In genomic region chr5:73647721-73648120, GRCh38 we compare ENCODE assay signal across 3 cellular contexts.
TF ChIP-seq lines count a peak whose summit lies in the region.

No MANE protein-coding gene starts in this region.

TF ChIP-seq in IMR-90, 13 proteins besides CTCF, POLR2A, EP300 and RAD21:
- TF ChIP-seq CEBPB (IDR thresholded peaks at IDR 0.05; ENCODE audit: low read depth, low read length) (peak; percentile 75), RCOR1 (IDR thresholded peaks at IDR 0.05; ENCODE audit: insufficient replicate concordance, low read length) (no peak)

TF ChIP-seq in H1, 55 proteins besides CTCF, POLR2A, EP300 and RAD21:
- TF ChIP-seq CEBPB (IDR thresholded peaks at IDR 0.05; ENCODE audit: low read depth, low read length) (peak; percentile 38; the same call in 1 of the 2 replicates), KDM4A (IDR thresholded peaks at IDR 0.05; ENCODE audit: low read depth, low read length, severe bottlenecking) (no peak)
TF ChIP-seq in H1: peak in this region for 1.

TF ChIP-seq in liver, 16 proteins besides CTCF, POLR2A, EP300 and RAD21:
- TF ChIP-seq ATF3 (IDR thresholded peaks at IDR 0.05) (peak; percentile 31), FOXA1 (IDR thresholded peaks at IDR 0.05) (no peak)
